In the genomic region with DNA sequence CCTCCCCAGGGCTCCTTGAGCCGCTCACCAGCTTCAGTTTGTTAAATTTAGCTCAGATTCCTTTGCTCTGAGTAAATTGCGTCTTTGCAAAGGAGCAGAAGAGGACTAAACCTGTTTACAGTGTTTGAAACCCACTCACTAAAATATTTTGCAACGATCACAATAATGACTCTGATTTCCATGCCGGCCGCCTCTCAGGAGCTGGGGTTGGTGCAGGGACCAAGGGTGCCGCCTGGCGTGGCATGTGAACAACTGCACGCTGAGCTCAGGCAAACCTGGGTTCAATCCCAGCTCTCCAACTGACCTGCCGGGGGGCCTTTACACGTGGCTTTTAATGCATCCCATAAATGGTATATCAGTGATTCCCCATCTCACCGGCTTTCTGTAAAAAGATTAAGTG, we compare ENCODE assay signal across 1 cellular context.
TF ChIP-seq lines count a peak whose summit lies in the region.

No MANE protein-coding gene starts in this region.

TF ChIP-seq in SK-N-SH treated with all-trans-retinoic acid at 6 μM for 48 hours, 23 proteins besides CTCF, POLR2A, EP300 and RAD21 (continued from another document):
- TF ChIP-seq, protein P1, sequence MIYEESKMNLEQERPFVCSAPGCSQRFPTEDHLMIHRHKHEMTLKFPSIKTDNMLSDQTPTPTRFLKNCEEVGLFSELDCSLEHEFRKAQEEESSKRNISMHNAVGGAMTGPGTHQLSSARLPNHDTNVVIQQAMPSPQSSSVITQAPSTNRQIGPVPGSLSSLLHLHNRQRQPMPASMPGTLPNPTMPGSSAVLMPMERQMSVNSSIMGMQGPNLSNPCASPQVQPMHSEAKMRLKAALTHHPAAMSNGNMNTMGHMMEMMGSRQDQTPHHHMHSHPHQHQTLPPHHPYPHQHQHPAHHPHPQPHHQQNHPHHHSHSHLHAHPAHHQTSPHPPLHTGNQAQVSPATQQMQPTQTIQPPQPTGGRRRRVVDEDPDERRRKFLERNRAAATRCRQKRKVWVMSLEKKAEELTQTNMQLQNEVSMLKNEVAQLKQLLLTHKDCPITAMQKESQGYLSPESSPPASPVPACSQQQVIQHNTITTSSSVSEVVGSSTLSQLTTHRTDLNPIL (CRISPR knock-in tag; IDR thresholded peaks at IDR 0.05; ENCODE audit: low read depth) = no peak
- no peak for TF ChIP-seq ZNF8 (CRISPR knock-in tag; IDR thresholded peaks at IDR 0.05)
